ENCODE assay signal across 14 cellular contexts in the genomic region with DNA sequence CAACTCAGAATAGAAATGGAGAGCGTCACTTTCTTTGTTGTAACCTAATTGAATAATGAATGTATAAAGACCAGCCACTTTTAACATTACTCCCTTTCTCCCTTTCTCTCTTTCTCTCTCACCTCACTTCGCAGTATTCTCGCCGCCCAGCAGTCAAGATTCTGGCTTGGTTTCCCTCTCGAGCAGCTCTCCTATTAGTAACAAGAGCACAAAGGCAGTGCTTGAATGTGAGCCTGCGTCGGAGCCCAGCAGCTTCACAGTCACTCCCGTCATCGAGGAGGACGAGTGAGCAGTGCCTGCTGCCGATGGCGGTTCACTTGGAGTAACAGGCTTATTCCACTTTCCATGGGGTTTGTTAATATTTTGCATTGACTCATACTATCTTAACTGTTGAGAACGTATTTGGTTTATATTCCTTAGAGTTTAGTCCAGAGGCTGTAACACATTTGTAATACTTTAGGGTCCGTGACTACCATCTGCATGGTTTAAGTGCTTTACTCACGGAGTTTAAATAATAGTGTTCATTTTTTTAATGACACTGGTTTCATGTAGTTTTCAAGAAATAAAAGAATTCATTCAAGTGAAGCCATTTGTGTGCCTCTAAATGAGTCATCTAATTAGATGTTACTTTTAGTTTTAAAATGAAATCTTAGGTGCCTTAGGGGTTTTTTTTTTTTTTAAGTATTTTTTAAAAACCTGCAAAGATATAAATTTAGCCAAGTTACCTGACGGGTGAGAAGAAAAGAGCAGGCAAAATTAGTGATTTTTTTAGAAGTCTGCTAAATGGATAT. TPM values are rescaled to one million over a fixed set of nuclear protein-coding genes. Genes with fewer than 3 reads are reported as not detected.
A peak's percentile ranks its signal among the peaks of the same experiment; 100 is the strongest.
DNase-seq lines count a peak whose midpoint lies in the region; ATAC-seq and TF ChIP-seq lines count a peak whose summit lies in the region.
"Had no signal": no experiment of that assay in that cellular context is flagged by ENCODE, and none has a peak within 500 bp of the region (broad histone marks: within the 10 kb centered on the region; RNA-seq: fewer than 3 reads in every experiment).

No MANE protein-coding gene starts in this region.

- H3K36me3 Mint-ChIP-seq in nephron progenitor cell (ENCODE audit: low read depth), result no peaks in the 10 kb centered on the region
- peaks cover 4% of the 10 kb centered on the region for H3K36me3 Mint-ChIP-seq in activated CD8-positive, alpha-beta memory T cell treated with anti-CD3 and anti-CD28 coated beads, Interleukin-2, amount 10 ng/mL, durations not matched to agents 7 days and 5 days

- H3K4me1 ChIP-seq in ES-I3 (ENCODE audit: insufficient read depth, low read length), result peaks cover 7% of the 10 kb centered on the region

- H3K4me3 ChIP-seq in MG63, result peak overlapping the region; percentile 44

- no peak for ATAC-seq in activated CD8-positive, alpha-beta memory T cell treated with anti-CD3 and anti-CD28 coated beads, Interleukin-2, amount 10 ng/mL, durations not matched to agents 7 days and 5 days
- ATAC-seq in HG03571 (IDR thresholded peaks at IDR 0.05; ENCODE audit: unreplicated experiment) (no peak), HG03469 (IDR thresholded peaks at IDR 0.05; ENCODE audit: unreplicated experiment) (no peak)
- ATAC-seq: left colon had no signal

- H3K9me3 Mint-ChIP-seq in nephron progenitor cell, result no peaks in the 10 kb centered on the region
- H3K9me3 Mint-ChIP-seq in activated CD8-positive, alpha-beta memory T cell treated with anti-CD3 and anti-CD28 coated beads, Interleukin-2, amount 10 ng/mL, durations not matched to agents 7 days and 5 days (ENCODE audit: low read depth), result no peaks in the 10 kb centered on the region

- peak overlapping the region; percentile 25; the same call in 1 of the 2 replicates for H3K9ac ChIP-seq in ES-I3 (ENCODE audit: low read depth, low read length)

- CTCF ChIA-PET in activated CD8-positive, alpha-beta memory T cell treated with anti-CD3 and anti-CD28 coated beads, Interleukin-2, amount 10 ng/mL, durations not matched to agents 7 days and 5 days (lab: Charles Lee), result no interaction called here

- H3K9me3 ChIP-seq in ES-I3 (ENCODE audit: control insufficient read depth, insufficient read depth, low read length) (no peaks in the 10 kb centered on the region), MG63 (no peaks in the 10 kb centered on the region)

- peaks cover 98% of the 10 kb centered on the region for H3K27me3 Mint-ChIP-seq in nephron progenitor cell (ENCODE audit: low read depth, poor library complexity)
- H3K27me3 Mint-ChIP-seq in activated CD8-positive, alpha-beta memory T cell treated with anti-CD3 and anti-CD28 coated beads, Interleukin-2, amount 10 ng/mL, durations not matched to agents 7 days and 5 days, result peaks cover 92% of the 10 kb centered on the region

- DNase-seq in MG63 (peak; percentile 72), astrocyte of the hippocampus (ENCODE audit: low read depth, low spot score) (peak; percentile 28), nephron progenitor cell (peak; percentile 44), nucleus accumbens (lab: John Stamatoyannopoulos, UW) (no peak)
- DNase-seq in activated CD8-positive, alpha-beta memory T cell treated with anti-CD3 and anti-CD28 coated beads, Interleukin-2, amount 10 ng/mL, durations not matched to agents 7 days and 5 days, result no peak
- DNase-seq: activated CD8-positive, alpha-beta memory T cell treated with anti-CD3 and anti-CD28 coated beads, Interleukin-2, amount 50 U/mL, for 4 hours; DND-41; erythroblast; left colon; posterior cingulate gyrus had no signal

- peaks cover 81% of the 10 kb centered on the region for H3K4me1 Mint-ChIP-seq in nephron progenitor cell
- H3K4me1 Mint-ChIP-seq in activated CD8-positive, alpha-beta memory T cell treated with anti-CD3 and anti-CD28 coated beads, Interleukin-2, amount 10 ng/mL, durations not matched to agents 7 days and 5 days, result peaks cover 5% of the 10 kb centered on the region

- H3K27ac Mint-ChIP-seq in nephron progenitor cell, result peak overlapping the region; percentile 6
- no peak overlapping the region for H3K27ac Mint-ChIP-seq in activated CD8-positive, alpha-beta memory T cell treated with anti-CD3 and anti-CD28 coated beads, Interleukin-2, amount 10 ng/mL, durations not matched to agents 7 days and 5 days

- H3K27me3 ChIP-seq in MG63, result no peaks in the 10 kb centered on the region

- TF ChIP-seq CTCF in nephron progenitor cell (IDR thresholded peaks at IDR 0.05), result no peak

- H3K36me3 ChIP-seq in ES-I3 (ENCODE audit: insufficient read depth, low read length) (no peaks in the 10 kb centered on the region), MG63 (no peaks in the 10 kb centered on the region)

- H3K4me3 Mint-ChIP-seq in nephron progenitor cell, result peak overlapping the region; percentile 81
- no peak overlapping the region for H3K4me3 Mint-ChIP-seq in activated CD8-positive, alpha-beta memory T cell treated with anti-CD3 and anti-CD28 coated beads, Interleukin-2, amount 10 ng/mL, durations not matched to agents 7 days and 5 days

RNA-seq across cellular contexts. Expression of a gene that starts 8.4 kb away (rescaled TPM):
- total RNA-seq in MG63 (2014; rRNA removed; shearing (Covaris generic); ENCODE audit: low replicate concordance), result not detected in 2 replicates
- total RNA-seq in activated CD8-positive, alpha-beta memory T cell treated with anti-CD3 and anti-CD28 coated beads, Interleukin-2, amount 10 ng/mL, durations not matched to agents 7 days and 5 days, result not detected
- total RNA-seq: left colon; T-helper 2 cell treated with Interferon-gamma antibody and Interleukin-4, amounts not matched to agents 100 ng/mL and 5 ng/mL, for 36 hours had no signal

Comparison
In these comparisons a context has a peak if more than half of its experiments do, and no peak if none do; other contexts are left out.
1. DNase-seq: peak in MG63 (single experiment), astrocyte of the hippocampus (single experiment) and nephron progenitor cell (single experiment); none in activated CD8-positive, alpha-beta memory T cell treated with anti-CD3 and anti-CD28 coated beads, Interleukin-2, amount 10 ng/mL, durations not matched to agents 7 days and 5 days (single experiment) and nucleus accumbens (0 of 56).